ENCODE assay signal across 16 cellular contexts in genomic region chr14:105138021-105138541, GRCh38. TPM values are rescaled to one million over a fixed set of nuclear protein-coding genes. Genes with fewer than 3 reads are reported as not detected.
A peak's percentile ranks its signal among the peaks of the same experiment; 100 is the strongest.
DNase-seq lines count a peak whose midpoint lies in the region; ATAC-seq and TF ChIP-seq lines count a peak whose summit lies in the region.
"Had no signal": no experiment of that assay in that cellular context is flagged by ENCODE, and none has a peak within 500 bp of the region (broad histone marks: within the 10 kb centered on the region; RNA-seq: fewer than 3 reads in every experiment).

No MANE protein-coding gene starts in this region.

- no peaks in the 10 kb centered on the region for H3K9me1 ChIP-seq in IMR-90 (ENCODE audit: insufficient read depth, low read length)

- peaks cover 2% of the 10 kb centered on the region for H3K27me3 Mint-ChIP-seq in activated T-helper 2 cell treated with anti-CD3 and anti-CD28 coated beads, Interferon-gamma antibody, Interleukin-2, Interleukin-4, amounts not matched to agents 10 μg/mL and 5 μg/mL and 100 μg/mL, durations not matched to agents 14 hours and 24 hours and 36 hours (ENCODE audit: low read depth)

- H3K36me3 ChIP-seq in right atrium auricular region (peaks cover 12% of the 10 kb centered on the region), IMR-90 (ENCODE audit: control insufficient read depth, insufficient read depth, low read length) (no peaks in the 10 kb centered on the region), suprapubic skin (peaks cover 13% of the 10 kb centered on the region)
- H3K36me3 ChIP-seq: MG63 had no signal

- no peak overlapping the region for H2AFZ ChIP-seq in IMR-90 (replicated peaks; ENCODE audit: low read length, poor library complexity)

- POLR2A ChIA-PET in IMR-90 (lab: Charles Lee; ENCODE audit: unreplicated experiment), result no interaction called here

- peaks cover 16% of the 10 kb centered on the region for H3K9me3 Mint-ChIP-seq in activated T-helper 2 cell treated with anti-CD3 and anti-CD28 coated beads, Interferon-gamma antibody, Interleukin-2, Interleukin-4, amounts not matched to agents 10 μg/mL and 5 μg/mL and 100 μg/mL, durations not matched to agents 14 hours and 24 hours and 36 hours

- no peak overlapping the region for H3K4me3 ChIP-seq in right atrium auricular region
- H3K4me3 ChIP-seq in IMR-90 (ENCODE audit: insufficient read depth, low read depth, low read length), result no peak overlapping the region
- no peak overlapping the region for H3K4me3 ChIP-seq in suprapubic skin
- H3K4me3 ChIP-seq: A549, MG63, SJSA1 had no signal

- H3K4me1 ChIP-seq in right atrium auricular region (no peaks in the 10 kb centered on the region), IMR-90 (ENCODE audit: control insufficient read depth, insufficient read depth, low read length) (no peaks in the 10 kb centered on the region), suprapubic skin (no peaks in the 10 kb centered on the region)
- H3K4me1 ChIP-seq: A549, SJSA1 had no signal

- no peak overlapping the region for H4K91ac ChIP-seq in IMR-90 (ENCODE audit: insufficient read depth, low read depth, low read length)

- CTCF ChIA-PET in IMR-90 (lab: Yijun Ruan, JAX), result no interaction called here

- H3K23ac ChIP-seq in IMR-90 (ENCODE audit: low read depth, low read length), result no peak overlapping the region

- H3K4me3 Mint-ChIP-seq in activated T-helper 2 cell treated with anti-CD3 and anti-CD28 coated beads, Interferon-gamma antibody, Interleukin-2, Interleukin-4, amounts not matched to agents 10 μg/mL and 5 μg/mL and 100 μg/mL, durations not matched to agents 14 hours and 24 hours and 36 hours (ENCODE audit: low read depth), result no peak overlapping the region
- H3K4me3 Mint-ChIP-seq: CD4-positive, CD25-positive, alpha-beta regulatory T cell had no signal

- no peak overlapping the region for H3K14ac ChIP-seq in IMR-90 (replicated peaks; ENCODE audit: low read depth, low read length)

- no peak overlapping the region for H4K5ac ChIP-seq in IMR-90 (ENCODE audit: low read depth, low read length)

- no peaks in the 10 kb centered on the region for H3K4me1 Mint-ChIP-seq in activated T-helper 2 cell treated with anti-CD3 and anti-CD28 coated beads, Interferon-gamma antibody, Interleukin-2, Interleukin-4, amounts not matched to agents 10 μg/mL and 5 μg/mL and 100 μg/mL, durations not matched to agents 14 hours and 24 hours and 36 hours (ENCODE audit: low read depth)
- H3K4me1 Mint-ChIP-seq: CD4-positive, CD25-positive, alpha-beta regulatory T cell had no signal

- no peak overlapping the region for H3K27ac ChIP-seq in right atrium auricular region
- H3K27ac ChIP-seq in IMR-90 (ENCODE audit: insufficient read depth, low read length), result no peak overlapping the region
- no peak overlapping the region for H3K27ac ChIP-seq in suprapubic skin
- H3K27ac ChIP-seq: A549, SJSA1 had no signal

- dilution Hi-C loops in IMR-90 (cut with HindIII; ENCODE audit: low sequenced_read_pairs, unreplicated experiment), result no loop called here

- no peaks in the 10 kb centered on the region for H4K20me1 ChIP-seq in IMR-90 (ENCODE audit: insufficient read depth, low read length)

- TF ChIP-seq RAD21 in IMR-90 (IDR thresholded peaks at IDR 0.05; ENCODE audit: low read length), result no peak

- 89% methylated on average over 7 of the region's 19 CpGs; no CpG with 5 or more reads in 1 of the 2 experiments for WGBS in IMR-90 (ENCODE audit: extremely low coverage in 2 of 2, insufficient read length in 1 of 2), 2 experiments
- WGBS in suprapubic skin, result 96% methylated on average over 5 of the region's 19 CpGs

- no peak for TF ChIP-seq EP300 in suprapubic skin (IDR thresholded peaks at IDR 0.05)

- H3K4me2 ChIP-seq in IMR-90 (ENCODE audit: low read depth, low read length), result no peak overlapping the region
- H3K4me2 ChIP-seq: A549 had no signal

- H3K18ac ChIP-seq in IMR-90 (ENCODE audit: low read depth, low read length), result no peak overlapping the region

- no peak overlapping the region for H3K56ac ChIP-seq in IMR-90 (ENCODE audit: extremely low read depth, insufficient read depth, low read length)

- TF ChIP-seq POLR2A in IMR-90 (IDR thresholded peaks at IDR 0.05; ENCODE audit: low read depth, low read length) (no peak), suprapubic skin (IDR thresholded peaks at IDR 0.05) (no peak)

- no peak overlapping the region for H2AK5ac ChIP-seq in IMR-90 (ENCODE audit: low read depth, low read length)

- H2BK15ac ChIP-seq in IMR-90 (ENCODE audit: low read depth, low read length), result no peak overlapping the region

- H2BK5ac ChIP-seq in IMR-90 (ENCODE audit: low read depth, low read length, poor library complexity, severe bottlenecking), result no peak overlapping the region

- in situ Hi-C loops in IMR-90 (cut with MboI; ENCODE audit: low sequenced_read_pairs), result no loop called here

- no peak overlapping the region for H3K4ac ChIP-seq in IMR-90 (ENCODE audit: low read depth, low read length)

- H3K9ac ChIP-seq in IMR-90 (ENCODE audit: low read depth, low read length), result no peak overlapping the region

- ATAC-seq in Right ventricle myocardium inferior, result no peak
- no peak for ATAC-seq in IMR-90 (ENCODE audit: low read depth)
- peak; percentile 47 for ATAC-seq in left lobe of liver

- no peak overlapping the region for H3K27ac Mint-ChIP-seq in activated T-helper 2 cell treated with anti-CD3 and anti-CD28 coated beads, Interferon-gamma antibody, Interleukin-2, Interleukin-4, amounts not matched to agents 10 μg/mL and 5 μg/mL and 100 μg/mL, durations not matched to agents 14 hours and 24 hours and 36 hours
- H3K27ac Mint-ChIP-seq: CD4-positive, CD25-positive, alpha-beta regulatory T cell had no signal

- H2AK9ac ChIP-seq in IMR-90 (replicated peaks; ENCODE audit: low read depth, low read length, poor library complexity), result peak overlapping the region; percentile 1

- no peak overlapping the region for H2BK120ac ChIP-seq in IMR-90 (ENCODE audit: low read depth, low read length)

- H3K9me3 ChIP-seq in right atrium auricular region (peaks cover 0 to 16% of the 10 kb centered on the region in 2 donors), IMR-90 (ENCODE audit: control insufficient read depth, insufficient read depth, low read length) (peaks cover 14% of the 10 kb centered on the region), suprapubic skin (no peaks in the 10 kb centered on the region)
- H3K9me3 ChIP-seq: MG63 had no signal

- no peak overlapping the region for H4K8ac ChIP-seq in IMR-90 (ENCODE audit: low read depth in 2 of 2, low read length in 2 of 2)

- BruUV-seq in IMR-90 (replicated peaks; lab: Mats Ljungman, UMichigan), result no TSS peak

- no peaks in the 10 kb centered on the region for H3K79me1 ChIP-seq in IMR-90 (ENCODE audit: low read depth in 1 of 2, low read length in 2 of 2)

- peaks cover 3% of the 10 kb centered on the region for H3K36me3 Mint-ChIP-seq in activated T-helper 2 cell treated with anti-CD3 and anti-CD28 coated beads, Interferon-gamma antibody, Interleukin-2, Interleukin-4, amounts not matched to agents 10 μg/mL and 5 μg/mL and 100 μg/mL, durations not matched to agents 14 hours and 24 hours and 36 hours (ENCODE audit: low read depth)
- H3K36me3 Mint-ChIP-seq: CD4-positive, CD25-positive, alpha-beta regulatory T cell had no signal

- intact Hi-C loops in Right ventricle myocardium inferior (cut with DNase I), result no loop called here
- intact Hi-C loops in IMR-90 (cut with micrococcal nuclease), result no loop called here
- intact Hi-C loops in activated T-helper 2 cell treated with anti-CD3 and anti-CD28 coated beads, Interferon-gamma antibody, Interleukin-2, Interleukin-4, amounts not matched to agents 10 μg/mL and 5 μg/mL and 100 μg/mL, durations not matched to agents 14 hours and 24 hours and 36 hours (cut with micrococcal nuclease), result no loop called here

- no peak overlapping the region for H2BK20ac ChIP-seq in IMR-90 (ENCODE audit: low read depth, low read length)

- no peak for TF ChIP-seq CTCF in right atrium auricular region (IDR thresholded peaks at IDR 0.05)
- no peak for TF ChIP-seq CTCF in IMR-90 (conservative IDR thresholded peaks at IDR 0.05; ENCODE audit: low read depth, low read length)
- TF ChIP-seq CTCF in suprapubic skin (IDR thresholded peaks at IDR 0.05), result no peak

- H3K27me3 ChIP-seq in right atrium auricular region, result no peaks in the 10 kb centered on the region
- H3K27me3 ChIP-seq in IMR-90 (ENCODE audit: control insufficient read depth, insufficient read depth, low read length), result peaks cover 6% of the 10 kb centered on the region
- no peaks in the 10 kb centered on the region for H3K27me3 ChIP-seq in suprapubic skin
- H3K27me3 ChIP-seq: MG63 had no signal

- peak; percentile 57 for DNase-seq in Right ventricle myocardium inferior (ENCODE audit: missing footprints)
- DNase-seq in right atrium auricular region (ENCODE audit: low spot score), result no peak
- DNase-seq in IMR-90, result no peak
- DNase-seq in left lobe of liver (ENCODE audit: low spot score), result peak; percentile 44
- peak; percentile 51 to 73 for DNase-seq in suprapubic skin (ENCODE audit: low spot score in 2 of 2)
- no peak for DNase-seq in NCI-H2081 (lab: John Stamatoyannopoulos, UW)
- DNase-seq in NCI-H1436 (lab: John Stamatoyannopoulos, UW), result no peak
- DNase-seq in activated T-helper 2 cell treated with anti-CD3 and anti-CD28 coated beads, Interferon-gamma antibody, Interleukin-2, Interleukin-4, amounts not matched to agents 10 μg/mL and 5 μg/mL and 100 μg/mL, durations not matched to agents 14 hours and 24 hours and 36 hours (ENCODE audit: low spot score), result no peak
- DNase-seq: CD4-positive, CD25-positive, alpha-beta regulatory T cell; MG63; NCI-H1105; NCI-H187; NCI-H2171; NCI-H774 had no signal

TF ChIP-seq in IMR-90, 13 proteins besides CTCF, POLR2A, EP300 and RAD21 (continues in another document):
- TF ChIP-seq SMC3 (IDR thresholded peaks at IDR 0.05; ENCODE audit: low read depth, low read length), result no peak

RNA-seq across cellular contexts. Expression of gene JAG2, which starts 30.5 kb away (rescaled TPM):
- total RNA-seq in Right ventricle myocardium inferior, result 34.6 TPM
- 10 to 100 TPM; 14.5 to 17.3 TPM for total RNA-seq in right atrium auricular region
- total RNA-seq in IMR-90 (2012; rRNA removed), result 0.18 and 0.28 TPM in 2 replicates
- 0.20 and 0.58 TPM in 2 replicates for polyA plus RNA-seq in IMR-90 (2012; rRNA removed)
- polyA plus RNA-seq in IMR-90 (2012; cell fraction: cytosol; rRNA removed), result 0.25 and 0.58 TPM in 2 replicates
- polyA plus RNA-seq in IMR-90 (2012; cell fraction: nucleus; rRNA removed; ENCODE audit: low replicate concordance), result 3.9 and 5.8 TPM in 2 replicates
- total RNA-seq in left lobe of liver, result 1.3 TPM
- 10 to 100 TPM; 47.4 to 75.4 (median 67.2) TPM for total RNA-seq in suprapubic skin
- total RNA-seq in activated T-helper 2 cell treated with anti-CD3 and anti-CD28 coated beads, Interferon-gamma antibody, Interleukin-2, Interleukin-4, amounts not matched to agents 10 μg/mL and 5 μg/mL and 100 μg/mL, durations not matched to agents 14 hours and 24 hours and 36 hours, result 2.6 and 3.2 TPM in 2 replicates

RNA-seq across cellular contexts. Expression of gene NUDT14, which starts 43.0 kb away (rescaled TPM):
- 33.9 TPM for total RNA-seq in Right ventricle myocardium inferior
- 10 to 100 TPM; 17.1 to 18.9 TPM for total RNA-seq in right atrium auricular region
- total RNA-seq in IMR-90 (2012; rRNA removed), result 5.6 and 6.4 TPM in 2 replicates
- polyA plus RNA-seq in IMR-90 (2012; rRNA removed), result 9.3 and 11.8 TPM in 2 replicates
- polyA plus RNA-seq in IMR-90 (2012; cell fraction: cytosol; rRNA removed), result 25.5 TPM in 2 replicates
- polyA plus RNA-seq in IMR-90 (2012; cell fraction: nucleus; rRNA removed; ENCODE audit: low replicate concordance), result 12.8 and 30.0 TPM in 2 replicates
- 11.5 TPM for total RNA-seq in left lobe of liver
- total RNA-seq in suprapubic skin, result 10 to 100 TPM; 14.6 to 22.2 (median 19.8) TPM
- total RNA-seq in activated T-helper 2 cell treated with anti-CD3 and anti-CD28 coated beads, Interferon-gamma antibody, Interleukin-2, Interleukin-4, amounts not matched to agents 10 μg/mL and 5 μg/mL and 100 μg/mL, durations not matched to agents 14 hours and 24 hours and 36 hours, result 7.7 and 10.4 TPM in 2 replicates

Comparison
In these comparisons a context has a peak if more than half of its experiments do, and no peak if none do; other contexts are left out.
1. DNase-seq: peak in Right ventricle myocardium inferior (single experiment), left lobe of liver (single experiment) and suprapubic skin (2 of 2); none in right atrium auricular region (single experiment), IMR-90 (single experiment), NCI-H2081 (0 of 2), NCI-H1436 (single experiment) and activated T-helper 2 cell treated with anti-CD3 and anti-CD28 coated beads, Interferon-gamma antibody, Interleukin-2, Interleukin-4, amounts not matched to agents 10 μg/mL and 5 μg/mL and 100 μg/mL, durations not matched to agents 14 hours and 24 hours and 36 hours (single experiment).